12 cellular contexts compared by ENCODE assay signal in the genomic region with DNA sequence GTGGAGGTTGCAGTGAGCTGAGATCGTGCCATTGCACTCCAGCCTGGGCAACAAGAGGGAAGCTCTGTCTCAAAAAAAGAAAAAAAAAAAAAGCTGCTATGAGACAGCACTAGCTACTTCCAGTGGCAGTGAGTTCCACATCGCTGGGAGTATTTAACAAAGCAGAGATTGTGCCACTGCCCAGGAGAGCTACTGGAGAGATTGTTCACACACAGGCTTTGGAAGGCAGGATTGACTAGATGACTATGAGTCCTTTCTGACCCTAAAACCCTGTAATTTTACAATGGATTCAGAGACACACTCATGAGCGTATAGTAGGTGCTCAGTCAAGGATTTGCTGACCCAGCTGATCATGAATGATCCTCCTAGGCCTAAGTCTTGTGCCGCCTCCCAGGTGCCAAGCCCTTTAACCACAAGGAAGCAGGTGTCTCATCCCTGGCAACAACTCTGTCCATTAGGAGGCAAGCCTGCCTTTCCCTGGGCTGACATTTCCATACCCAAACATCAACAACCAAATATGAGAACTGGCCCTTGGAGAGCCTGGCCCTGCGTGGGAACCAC. TPM values are rescaled to one million over a fixed set of nuclear protein-coding genes. Genes with fewer than 3 reads are reported as not detected.
DNase-seq lines count a peak whose midpoint lies in the region; ATAC-seq, FAIRE-seq and TF ChIP-seq lines count a peak whose summit lies in the region.
"Had no signal": no experiment of that assay in that cellular context is flagged by ENCODE, and none has a peak within 500 bp of the region (broad histone marks: within the 10 kb centered on the region; RNA-seq: fewer than 3 reads in every experiment).

No MANE protein-coding gene starts in this region.

- H3K27me3 Mint-ChIP-seq in CD4-positive, alpha-beta T cell, result peaks cover 13% of the 10 kb centered on the region

- H3K4me3 ChIP-seq in SJSA1 (no peak overlapping the region), kidney epithelial cell (ENCODE audit: low read depth, low read length) (no peak overlapping the region), dorsolateral prefrontal cortex (no peak overlapping the region)
- H3K4me3 ChIP-seq: right atrium auricular region, suprapubic skin had no signal

- no peak overlapping the region for H3K27ac ChIP-seq in CD4-positive, alpha-beta T cell (ENCODE audit: low read depth, low read length)
- peak overlapping the region; percentile 20 for H3K27ac ChIP-seq in SJSA1
- no peak overlapping the region for H3K27ac ChIP-seq in dorsolateral prefrontal cortex
- H3K27ac ChIP-seq: right atrium auricular region, suprapubic skin had no signal

- no peaks in the 10 kb centered on the region for H3K36me3 ChIP-seq in SJSA1
- H3K36me3 ChIP-seq in kidney epithelial cell (ENCODE audit: control insufficient read depth, insufficient read depth, low read length), result no peaks in the 10 kb centered on the region
- H3K36me3 ChIP-seq: right atrium auricular region, suprapubic skin had no signal

- H3K4me1 ChIP-seq in SJSA1 (replicated peaks), result peaks cover 27% of the 10 kb centered on the region
- H3K4me1 ChIP-seq: right atrium auricular region had no signal

- peak overlapping the region; percentile 88 for H3K27ac Mint-ChIP-seq in CD4-positive, alpha-beta T cell

- no peak for FAIRE-seq in GM19239 (lab: Jason Lieb, UNC)
- FAIRE-seq: GM12892 had no signal

- CTCF ChIA-PET in CD4-positive, alpha-beta T cell (lab: Charles Lee), result interaction anchor here (0.9 to 1.0 kb wide), 3 partner anchors 45 to 722 kb away, joined by 3 read pairs; partner anchors contain the start of gene ODC1

- H3K9me3 Mint-ChIP-seq in CD4-positive, alpha-beta T cell, result no peaks in the 10 kb centered on the region

- intact Hi-C loops in CD4-positive, alpha-beta T cell (cut with DNase I, micrococcal nuclease), result loop anchor here in 1 of 2 experiments (2.0 kb wide), 1 partner anchor 44 kb away; the partner anchor contains the start of gene ODC1
- intact Hi-C loops in dorsolateral prefrontal cortex (cut with DNase I), result no loop called here

- H3K4me1 Mint-ChIP-seq in CD4-positive, alpha-beta T cell (ENCODE audit: low read depth), result peaks cover 41% of the 10 kb centered on the region

- POLR2A ChIA-PET in CD4-positive, alpha-beta T cell (lab: Charles Lee), result interaction anchor here (0.6 to 4.4 kb wide), 4 partner anchors 11 to 45 kb away, joined by 4 to 74 read pairs (median 5); partner anchors contain the start of gene ODC1

- peak; percentile 6 for ATAC-seq in CD4-positive, alpha-beta T cell (ENCODE audit: poor library complexity)
- ATAC-seq in GM19043 (IDR thresholded peaks at IDR 0.05; ENCODE audit: low read depth, unreplicated experiment), result peak; percentile 4

- no peaks in the 10 kb centered on the region for H3K9me3 ChIP-seq in CD4-positive, alpha-beta T cell (ENCODE audit: control insufficient read depth, low read length)
- H3K9me3 ChIP-seq in SJSA1 (replicated peaks), result no peaks in the 10 kb centered on the region
- H3K9me3 ChIP-seq: suprapubic skin had no signal

- TF ChIP-seq CTCF in CD4-positive, alpha-beta T cell (IDR thresholded peaks at IDR 0.05), result no peak
- TF ChIP-seq CTCF in kidney epithelial cell (IDR thresholded peaks at IDR 0.05; ENCODE audit: insufficient read depth, low read length, poor library complexity, severe bottlenecking) (no peak), dorsolateral prefrontal cortex (IDR thresholded peaks at IDR 0.05 in 54 of 56, conservative IDR thresholded peaks at IDR 0.05 in 2 of 56; ENCODE audit: low read depth in 1 of 56, partially characterized antibody in 56 of 56) (no peak)

- peak overlapping the region; percentile 58 for H3K4me3 Mint-ChIP-seq in CD4-positive, alpha-beta T cell

- no peaks in the 10 kb centered on the region for H3K36me3 Mint-ChIP-seq in CD4-positive, alpha-beta T cell (ENCODE audit: low read depth)

- no peak for DNase-seq in CD4-positive, alpha-beta T cell
- no peak for DNase-seq in SJSA1 (ENCODE audit: low read depth in 1 of 2, low spot score in 2 of 2)
- peak; percentile 69 for DNase-seq in kidney epithelial cell (ENCODE audit: low read depth)
- DNase-seq in cerebellum (ENCODE audit: low spot score), result no peak
- no peak for DNase-seq in GM19239 (ENCODE audit: insufficient read length, low spot score)
- DNase-seq in dorsolateral prefrontal cortex, result no peak
- DNase-seq in GDM1 (lab: John Stamatoyannopoulos, UW), result no peak
- DNase-seq: caudate nucleus had no signal

- H3K27me3 ChIP-seq in CD4-positive, alpha-beta T cell (ENCODE audit: control insufficient read depth, insufficient read depth, low read length), result peaks cover 3% of the 10 kb centered on the region
- H3K27me3 ChIP-seq in SJSA1 (replicated peaks) (no peaks in the 10 kb centered on the region), kidney epithelial cell (ENCODE audit: control insufficient read depth, insufficient read depth, low read length) (peaks cover 2% of the 10 kb centered on the region), dorsolateral prefrontal cortex (no peaks in the 10 kb centered on the region)
- H3K27me3 ChIP-seq: right atrium auricular region had no signal

RNA-seq across cellular contexts. Expression of gene ODC1, which starts 45.0 kb away (rescaled TPM):
- total RNA-seq in CD4-positive, alpha-beta T cell, result 100 to 1,000 TPM; 162 to 164 TPM
- total RNA-seq in SJSA1 (2014; rRNA removed; shearing (Covaris generic)), result 110 and 113 TPM in 2 replicates
- 354 and 394 TPM in 2 replicates for total RNA-seq in kidney epithelial cell
- 104 TPM for total RNA-seq in cerebellum
- total RNA-seq in dorsolateral prefrontal cortex, result 10 to 100 TPM; 11.1 to 44.4 (median 22.4) TPM
